ENCODE assay signal across 17 cellular contexts in the genomic region with DNA sequence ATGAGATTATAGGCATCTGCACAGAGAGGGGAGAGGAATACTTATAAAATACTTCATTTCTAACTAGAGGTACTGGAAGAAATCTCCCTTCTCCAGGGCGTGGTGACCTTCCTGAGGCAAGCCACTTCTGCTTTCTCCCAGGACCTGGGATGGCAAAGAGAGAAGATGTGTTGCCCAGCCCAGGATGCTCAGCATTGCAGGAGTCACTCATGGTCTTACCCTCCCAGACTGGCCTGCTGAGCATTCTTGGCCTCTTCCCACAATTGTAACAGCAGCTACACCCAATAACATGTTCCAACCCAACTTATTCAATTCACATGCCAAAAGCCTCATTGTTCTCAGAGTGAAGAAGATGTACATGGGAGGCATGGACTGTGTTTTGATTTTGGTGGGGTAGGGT. TPM values are rescaled to one million over a fixed set of nuclear protein-coding genes. Genes with fewer than 3 reads are reported as not detected.
DNase-seq lines count a peak whose midpoint lies in the region; TF ChIP-seq lines count a peak whose summit lies in the region.
"Had no signal": no experiment of that assay in that cellular context is flagged by ENCODE, and none has a peak within 500 bp of the region (broad histone marks: within the 10 kb centered on the region; RNA-seq: fewer than 3 reads in every experiment).

No MANE protein-coding gene starts in this region.

- no peak overlapping the region for H3K4me3 Mint-ChIP-seq in activated CD4-positive, alpha-beta T cell treated with anti-CD3 and anti-CD28 coated beads, Interleukin-2, amount 10 ng/mL, durations not matched to agents 24 days and 14 days
- H3K4me3 Mint-ChIP-seq in activated CD4-positive, alpha-beta T cell treated with anti-CD3 and anti-CD28 coated beads, Interleukin-2, amount 10 ng/mL, durations not matched to agents 7 days and 5 days: no peak overlapping the region
- H3K4me3 Mint-ChIP-seq: GM23338; stimulated activated naive CD8-positive, alpha-beta T cell treated with anti-CD3 and anti-CD28 coated beads, Interleukin-15, Interleukin-2, amounts not matched to agents 100 ng/mL and 50 ng/mL, for 24 hours had no signal

- TF ChIP-seq CTCF in parathyroid adenoma (IDR thresholded peaks at IDR 0.05): no peak

- POLR2A ChIA-PET in activated CD4-positive, alpha-beta T cell treated with anti-CD3 and anti-CD28 coated beads, Interleukin-2, amount 10 ng/mL, durations not matched to agents 7 days and 5 days (lab: Charles Lee): no interaction called here

- H3K4me3 ChIP-seq in parathyroid adenoma (ENCODE audit: low read depth, low read length) (no peak overlapping the region), urinary bladder (ENCODE audit: low read depth, low read length) (no peak overlapping the region)
- H3K4me3 ChIP-seq: GM23338, SJCRH30 had no signal

- WGBS in urinary bladder: 98% methylated on average over 1 of the region's 1 CpG

- no peak overlapping the region for H3K4me2 ChIP-seq in parathyroid adenoma (ENCODE audit: low read length)
- H3K4me2 ChIP-seq: GM23338 had no signal

- H3K27ac ChIP-seq in parathyroid adenoma: peak overlapping the region; percentile 63
- peak overlapping the region; percentile 82 for H3K27ac ChIP-seq in urinary bladder (ENCODE audit: low read depth)
- H3K27ac ChIP-seq: SJCRH30, WERI-Rb-1 had no signal

- no peak overlapping the region for H3K9ac ChIP-seq in parathyroid adenoma

- peak; percentile 47 for DNase-seq in activated CD4-positive, alpha-beta T cell treated with anti-CD3 and anti-CD28 coated beads, Interleukin-2, amount 10 ng/mL, durations not matched to agents 24 days and 14 days
- DNase-seq in activated CD4-positive, alpha-beta T cell treated with anti-CD3 and anti-CD28 coated beads, Interleukin-2, amount 10 ng/mL, durations not matched to agents 7 days and 5 days: no peak
- DNase-seq in fibroblast of gingiva (ENCODE audit: low read depth) (peak; percentile 43), NCI-H510A (lab: John Stamatoyannopoulos, UW) (no peak), germinal center (ENCODE audit: low spot score) (no peak), NCI-H2227 (lab: John Stamatoyannopoulos, UW; ENCODE audit: unreplicated experiment) (no peak)
- DNase-seq: 8988T; activated CD8-positive, alpha-beta memory T cell treated with anti-CD3 and anti-CD28 coated beads, Interleukin-2, amount 50 U/mL, for 48 hours; DMS53; NCI-H748 treated with DMSO at 0.1 percent for 48 hours; SJCRH30; stimulated activated CD4-positive, alpha-beta T cell treated with anti-CD3 and anti-CD28 coated beads, Interleukin-2, amount 100 ng/mL, for 48 hours; WERI-Rb-1 had no signal

- H3K27me3 ChIP-seq in parathyroid adenoma (ENCODE audit: control insufficient read depth, insufficient read depth, low read length): no peaks in the 10 kb centered on the region
- H3K27me3 ChIP-seq: SJCRH30 had no signal

- peaks cover 14% of the 10 kb centered on the region for H3K4me1 ChIP-seq in parathyroid adenoma
- no peaks in the 10 kb centered on the region for H3K4me1 ChIP-seq in urinary bladder (ENCODE audit: insufficient read depth)
- H3K4me1 ChIP-seq: SJCRH30 had no signal

- peak overlapping the region; percentile 42 for H2AFZ ChIP-seq in parathyroid adenoma
- H2AFZ ChIP-seq: GM23338 had no signal

- H3K36me3 ChIP-seq in parathyroid adenoma (ENCODE audit: control insufficient read depth, insufficient read depth, low read length) (no peaks in the 10 kb centered on the region), urinary bladder (ENCODE audit: insufficient read depth) (no peaks in the 10 kb centered on the region)
- H3K36me3 ChIP-seq: SJCRH30, WERI-Rb-1 had no signal

- H3K9me3 ChIP-seq in parathyroid adenoma (ENCODE audit: control insufficient read depth, low read length): no peaks in the 10 kb centered on the region
- H3K9me3 ChIP-seq: SJCRH30 had no signal

- no peak overlapping the region for H3K27ac Mint-ChIP-seq in activated CD4-positive, alpha-beta T cell treated with anti-CD3 and anti-CD28 coated beads, Interleukin-2, amount 10 ng/mL, durations not matched to agents 24 days and 14 days
- no peak overlapping the region for H3K27ac Mint-ChIP-seq in activated CD4-positive, alpha-beta T cell treated with anti-CD3 and anti-CD28 coated beads, Interleukin-2, amount 10 ng/mL, durations not matched to agents 7 days and 5 days
- H3K27ac Mint-ChIP-seq: GM23338; stimulated activated naive CD8-positive, alpha-beta T cell treated with anti-CD3 and anti-CD28 coated beads, Interleukin-15, Interleukin-2, amounts not matched to agents 100 ng/mL and 50 ng/mL, for 24 hours had no signal

- CTCF ChIA-PET in activated CD4-positive, alpha-beta T cell treated with anti-CD3 and anti-CD28 coated beads, Interleukin-2, amount 10 ng/mL, durations not matched to agents 7 days and 5 days (lab: Charles Lee): no interaction called here

- H3K79me2 ChIP-seq in parathyroid adenoma: no peaks in the 10 kb centered on the region

- no peaks in the 10 kb centered on the region for H3K36me3 Mint-ChIP-seq in activated CD4-positive, alpha-beta T cell treated with anti-CD3 and anti-CD28 coated beads, Interleukin-2, amount 10 ng/mL, durations not matched to agents 24 days and 14 days (ENCODE audit: low read depth)
- no peaks in the 10 kb centered on the region for H3K36me3 Mint-ChIP-seq in activated CD4-positive, alpha-beta T cell treated with anti-CD3 and anti-CD28 coated beads, Interleukin-2, amount 10 ng/mL, durations not matched to agents 7 days and 5 days (ENCODE audit: low read depth)

- H3K27me3 Mint-ChIP-seq in activated CD4-positive, alpha-beta T cell treated with anti-CD3 and anti-CD28 coated beads, Interleukin-2, amount 10 ng/mL, durations not matched to agents 24 days and 14 days: no peaks in the 10 kb centered on the region
- H3K27me3 Mint-ChIP-seq in activated CD4-positive, alpha-beta T cell treated with anti-CD3 and anti-CD28 coated beads, Interleukin-2, amount 10 ng/mL, durations not matched to agents 7 days and 5 days: no peaks in the 10 kb centered on the region
- H3K27me3 Mint-ChIP-seq: stimulated activated naive CD8-positive, alpha-beta T cell treated with anti-CD3 and anti-CD28 coated beads, Interleukin-15, Interleukin-2, amounts not matched to agents 100 ng/mL and 50 ng/mL, for 24 hours had no signal

- H3K9me3 Mint-ChIP-seq in activated CD4-positive, alpha-beta T cell treated with anti-CD3 and anti-CD28 coated beads, Interleukin-2, amount 10 ng/mL, durations not matched to agents 24 days and 14 days: peaks cover 2% of the 10 kb centered on the region
- H3K9me3 Mint-ChIP-seq in activated CD4-positive, alpha-beta T cell treated with anti-CD3 and anti-CD28 coated beads, Interleukin-2, amount 10 ng/mL, durations not matched to agents 7 days and 5 days: no peaks in the 10 kb centered on the region
- H3K9me3 Mint-ChIP-seq: GM23338; stimulated activated naive CD8-positive, alpha-beta T cell treated with anti-CD3 and anti-CD28 coated beads, Interleukin-15, Interleukin-2, amounts not matched to agents 100 ng/mL and 50 ng/mL, for 24 hours had no signal

- intact Hi-C loops in activated CD4-positive, alpha-beta T cell treated with anti-CD3 and anti-CD28 coated beads, Interleukin-2, amount 10 ng/mL, durations not matched to agents 24 days and 14 days (cut with micrococcal nuclease): no loop called here

- H3K4me1 Mint-ChIP-seq in activated CD4-positive, alpha-beta T cell treated with anti-CD3 and anti-CD28 coated beads, Interleukin-2, amount 10 ng/mL, durations not matched to agents 24 days and 14 days: peaks cover 5% of the 10 kb centered on the region
- H3K4me1 Mint-ChIP-seq in activated CD4-positive, alpha-beta T cell treated with anti-CD3 and anti-CD28 coated beads, Interleukin-2, amount 10 ng/mL, durations not matched to agents 7 days and 5 days: no peaks in the 10 kb centered on the region
- H3K4me1 Mint-ChIP-seq: GM23338 had no signal

RNA-seq across cellular contexts. Expression of gene IL20RB, which starts 37.9 kb away (rescaled TPM):
- 1.5 and 1.8 TPM in 2 replicates for total RNA-seq in activated CD4-positive, alpha-beta T cell treated with anti-CD3 and anti-CD28 coated beads, Interleukin-2, amount 10 ng/mL, durations not matched to agents 24 days and 14 days
- total RNA-seq in activated CD4-positive, alpha-beta T cell treated with anti-CD3 and anti-CD28 coated beads, Interleukin-2, amount 10 ng/mL, durations not matched to agents 7 days and 5 days: 1 to 10 TPM; 1.2 to 1.6 TPM
- total RNA-seq in urinary bladder: 0.42 TPM
- polyA plus RNA-seq in urinary bladder: 0.98 TPM

Comparison
In these comparisons a context has a peak if more than half of its experiments do, and no peak if none do; other contexts are left out.
1. DNase-seq: peak in activated CD4-positive, alpha-beta T cell treated with anti-CD3 and anti-CD28 coated beads, Interleukin-2, amount 10 ng/mL, durations not matched to agents 24 days and 14 days (single experiment) and fibroblast of gingiva (single experiment); none in activated CD4-positive, alpha-beta T cell treated with anti-CD3 and anti-CD28 coated beads, Interleukin-2, amount 10 ng/mL, durations not matched to agents 7 days and 5 days (single experiment), NCI-H510A (single experiment), germinal center (single experiment) and NCI-H2227 (single experiment).